In the genomic region with DNA sequence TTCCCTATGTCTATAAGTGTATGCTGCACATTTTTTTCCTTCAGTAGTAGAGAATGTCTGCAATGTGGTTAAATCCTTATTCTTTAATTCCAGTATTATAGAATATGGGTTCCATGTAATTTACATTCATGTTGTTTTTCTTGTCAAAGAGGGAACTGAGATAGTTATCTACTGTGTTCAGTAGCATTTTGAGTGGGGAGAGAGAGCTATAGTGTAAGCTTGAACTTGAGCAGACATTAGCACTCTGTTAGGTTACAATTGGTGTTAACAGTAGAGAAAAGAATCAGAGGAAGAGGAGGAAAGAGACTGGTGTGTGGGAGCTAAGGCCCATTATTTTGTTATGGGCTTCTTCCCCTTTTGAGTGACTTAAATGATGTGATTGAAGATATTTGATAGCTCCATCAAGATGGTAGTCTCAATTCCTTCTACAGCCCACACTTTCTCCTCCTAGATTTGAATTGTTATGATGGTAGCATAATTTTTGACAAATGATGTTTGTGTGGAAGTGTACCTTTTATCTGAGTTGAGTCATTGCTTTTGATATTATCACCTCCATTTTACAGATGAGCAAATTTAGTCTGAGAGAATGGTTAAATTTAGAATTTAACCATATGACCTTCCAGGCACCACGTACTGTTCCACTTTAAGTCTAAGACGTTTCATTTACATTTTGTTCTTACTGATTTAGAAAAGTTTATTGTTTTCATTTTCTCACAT, we compare ENCODE assay signal across 10 cellular contexts.
DNase-seq lines count a peak whose midpoint lies in the region; ATAC-seq and TF ChIP-seq lines count a peak whose summit lies in the region.
"Had no signal": no experiment of that assay in that cellular context is flagged by ENCODE, and none has a peak within 500 bp of the region (broad histone marks: within the 10 kb centered on the region; RNA-seq: fewer than 3 reads in every experiment).

No MANE protein-coding gene starts in this region.

- H3K27me3 Mint-ChIP-seq in Calu3 (ENCODE audit: unreplicated experiment) (no peaks in the 10 kb centered on the region), natural killer cell (ENCODE audit: low read depth in 2 of 2) (peaks cover 5 to 23% of the 10 kb centered on the region in 2 donors), CD14-positive monocyte (ENCODE audit: low read depth in 3 of 3) (no peaks in the 10 kb centered on the region)

- H3K4me1 Mint-ChIP-seq in Calu3 (ENCODE audit: low read depth, unreplicated experiment) (peaks cover 81% of the 10 kb centered on the region), natural killer cell (peaks cover 0 to 7% of the 10 kb centered on the region in 2 donors), CD14-positive monocyte (peaks cover 29% of the 10 kb centered on the region)

- no peaks in the 10 kb centered on the region for H3K9me3 Mint-ChIP-seq in Calu3 (ENCODE audit: low read depth, unreplicated experiment)
- H3K9me3 Mint-ChIP-seq in natural killer cell: no peaks in the 10 kb centered on the region
- H3K9me3 Mint-ChIP-seq in CD14-positive monocyte: no peaks in the 10 kb centered on the region

- DNase-seq in Calu3 (no peak), left lung (no peak), AG08395 (ENCODE audit: low spot score) (no peak), natural killer cell (no peak), CD14-positive monocyte (ENCODE audit: low spot score) (no peak)
- DNase-seq: DMS79, islet precursor cell had no signal

- ATAC-seq in GM21390 (IDR thresholded peaks at IDR 0.05; ENCODE audit: unreplicated experiment): peak; percentile 44
- peak; percentile 41 for ATAC-seq in HG03460 (IDR thresholded peaks at IDR 0.05; ENCODE audit: unreplicated experiment)
- no peak for ATAC-seq in left lung
- ATAC-seq in GM21717 (IDR thresholded peaks at IDR 0.05; ENCODE audit: unreplicated experiment): no peak
- no peak for ATAC-seq in natural killer cell

- no peak for TF ChIP-seq CTCF in Calu3 (IDR thresholded peaks at IDR 0.05; ENCODE audit: unreplicated experiment)
- TF ChIP-seq CTCF in left lung (IDR thresholded peaks at IDR 0.05): no peak
- TF ChIP-seq CTCF in natural killer cell (IDR thresholded peaks at IDR 0.05): no peak
- TF ChIP-seq CTCF in CD14-positive monocyte (IDR thresholded peaks at IDR 0.05): no peak

- no peaks in the 10 kb centered on the region for H3K27me3 ChIP-seq in left lung

- intact Hi-C loops in Calu3 (cut with micrococcal nuclease; ENCODE audit: unreplicated experiment) (loop anchor here (5.0 kb wide), 2 partner anchors 69 to 101 kb away; partner anchors contain the start of gene FMNL2), left lung (cut with DNase I) (no loop called here), natural killer cell (cut with micrococcal nuclease) (no loop called here), CD14-positive monocyte (cut with micrococcal nuclease) (no loop called here)

- peak overlapping the region; percentile 56 to 57 for H3K27ac ChIP-seq in left lung

- CTCF ChIA-PET in Calu3 (lab: Charles Lee): interaction anchor here (0.5 to 1.7 kb wide), 5 partner anchors 9 to 163 kb away, joined by 3 to 11 read pairs (median 3); no protein-coding TSS in a partner anchor

- H3K9me3 ChIP-seq in left lung: no peaks in the 10 kb centered on the region

- H3K36me3 ChIP-seq in left lung: no peaks in the 10 kb centered on the region

- H3K36me3 Mint-ChIP-seq in Calu3 (ENCODE audit: insufficient read depth, unreplicated experiment): peaks cover 14% of the 10 kb centered on the region
- H3K36me3 Mint-ChIP-seq in natural killer cell: no peaks in the 10 kb centered on the region
- no peaks in the 10 kb centered on the region for H3K36me3 Mint-ChIP-seq in CD14-positive monocyte

- peaks cover 28 to 81% of the 10 kb centered on the region in 2 donors for H3K4me1 ChIP-seq in left lung

- H3K27ac Mint-ChIP-seq in Calu3 (ENCODE audit: unreplicated experiment) (peak overlapping the region; percentile 78), natural killer cell (no peak overlapping the region), CD14-positive monocyte (no peak overlapping the region)

- H3K4me3 ChIP-seq in left lung: no peak overlapping the region

- no TSS peak for BruUV-seq in Calu3 (replicated peaks; lab: Mats Ljungman, UMichigan)

- H3K4me3 Mint-ChIP-seq in Calu3 (ENCODE audit: low read depth, unreplicated experiment): peak overlapping the region; percentile 68
- H3K4me3 Mint-ChIP-seq in natural killer cell: no peak overlapping the region
- no peak overlapping the region for H3K4me3 Mint-ChIP-seq in CD14-positive monocyte

Comparison
In these comparisons a context has a peak if more than half of its experiments do, and no peak if none do; other contexts are left out.
1. ATAC-seq: peak in GM21390 (single experiment) and HG03460 (single experiment); none in left lung (single experiment), GM21717 (single experiment) and natural killer cell (0 of 3).